ENCODE assay signal across 12 cellular contexts in genomic region chr17:61436273-61436672, GRCh38. TPM values are rescaled to one million over a fixed set of nuclear protein-coding genes. Genes with fewer than 3 reads are reported as not detected.
"Had no signal": no experiment of that assay in that cellular context is flagged by ENCODE, and none has a peak within 500 bp of the region (broad histone marks: within the 10 kb centered on the region; RNA-seq: fewer than 3 reads in every experiment).

No MANE protein-coding gene starts in this region.

- H2AFZ ChIP-seq: GM23248 had no signal

- H3K9ac ChIP-seq: GM23248, KMS-11 had no signal

- DNase-seq: GM23248, GOT3, H7, IMR-90, Karpas-422, KBM-7 had no signal

- H3K4me3 ChIP-seq: GM23248, HAP-1 had no signal

- H3K36me3 ChIP-seq: HAP-1 had no signal

- H3K27ac ChIP-seq: GM23248, HL-60, KMS-11 had no signal

- ATAC-seq: HCT116 had no signal

- H3K4me2 ChIP-seq: KMS-11 had no signal

RNA-seq across cellular contexts. Expression of gene TBX4, which starts 15.9 kb away (rescaled TPM):
- total RNA-seq: GM23248, H4, H7, HT1080, IMR-90 had no signal
- polyA plus RNA-seq: GM23248 had no signal

RNA-seq across cellular contexts. Expression of gene TBX2, which starts 36.6 kb away (rescaled TPM):
- total RNA-seq: H7 had no signal
